ENCODE assay signal across 17 cellular contexts in the genomic region with DNA sequence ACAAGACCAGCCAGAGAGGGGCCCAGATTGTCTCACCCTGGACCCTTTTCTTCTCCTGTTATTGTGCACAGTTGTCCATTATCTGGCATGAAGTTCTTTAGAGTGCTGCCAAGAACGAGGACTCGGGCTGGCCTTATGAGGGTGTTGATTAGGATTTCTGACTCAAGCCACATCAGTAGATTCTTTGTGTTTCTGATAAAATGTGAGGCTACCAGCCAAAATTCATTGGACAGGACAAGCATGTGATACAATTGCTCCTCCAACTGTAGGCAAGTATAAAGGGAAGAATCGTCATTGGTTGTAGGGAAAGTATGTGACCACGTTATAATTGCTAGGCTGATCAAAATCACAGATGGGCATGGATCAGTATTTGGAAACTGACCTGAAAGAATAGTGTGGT.
"Had no signal": no experiment of that assay in that cellular context is flagged by ENCODE, and none has a peak within 500 bp of the region (broad histone marks: within the 10 kb centered on the region; RNA-seq: fewer than 3 reads in every experiment).

No MANE protein-coding gene starts in this region.

- DNase-seq: dermis blood vessel endothelial cell; effector memory CD4-positive, alpha-beta T cell; foreskin keratinocyte; glutamatergic neuron; heart right ventricle; kidney; mesenchymal stem cell; naive thymus-derived CD4-positive, alpha-beta T cell; right lobe of liver; small intestine; stimulated activated CD4-positive, alpha-beta T cell treated with anti-CD3 and anti-CD28 coated beads, Interleukin-15, amount 100 ng/mL, for 24 hours; stimulated activated CD4-positive, alpha-beta T cell treated with anti-CD3 and anti-CD28 coated beads, Interleukin-2, amount 100 ng/mL, for 48 hours; stimulated activated naive B cell treated with anti-CD40 and anti-IgM and Interleukin-4, amounts not matched to agents 10 μg/mL and 1 μg/mL and 100 μg/mL, for 72 hours; transverse colon; upper lobe of right lung; uterus had no signal

- ATAC-seq: foreskin keratinocyte; gastroesophageal sphincter; naive thymus-derived CD4-positive, alpha-beta T cell; right lobe of liver; stimulated activated naive B cell treated with anti-CD40 and anti-IgM and Interleukin-4, amounts not matched to agents 10 μg/mL and 1 μg/mL and 100 μg/mL, for 72 hours; upper lobe of right lung had no signal
